In the genomic region with DNA sequence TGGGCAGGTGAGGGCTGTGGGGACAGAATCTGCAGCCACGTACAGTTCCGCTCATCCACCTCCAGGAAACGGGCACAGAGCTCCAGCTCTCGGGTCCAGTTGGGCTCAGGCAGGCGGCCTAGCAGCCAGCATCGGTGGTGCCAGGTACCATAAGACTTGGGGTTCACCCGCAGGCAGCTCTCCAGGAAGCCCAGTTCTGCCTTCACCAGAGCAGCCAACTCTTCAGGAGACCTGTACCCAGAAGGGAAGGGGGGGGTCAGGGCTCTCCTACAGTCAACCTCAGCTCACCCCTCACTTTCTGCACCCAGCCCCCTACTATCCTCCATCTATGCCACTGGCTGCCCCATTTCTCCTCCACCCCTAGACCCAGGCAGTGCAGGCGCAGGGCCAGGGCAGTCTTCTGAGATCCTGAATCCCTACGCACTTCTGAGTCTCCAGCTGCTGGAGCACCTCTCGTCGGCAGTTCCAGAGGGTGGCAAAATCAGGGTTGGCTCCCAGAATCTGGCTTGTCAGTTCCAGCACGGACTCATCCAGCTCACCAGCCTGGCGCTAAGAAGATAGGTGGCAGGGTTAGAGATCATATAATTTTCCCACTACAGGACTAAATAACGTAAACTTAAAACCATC, we compare ENCODE assay signal across 15 cellular contexts. TPM values are rescaled to one million over a fixed set of nuclear protein-coding genes. Genes with fewer than 3 reads are reported as not detected.
A peak's percentile ranks its signal among the peaks of the same experiment; 100 is the strongest.
DNase-seq lines count a peak whose midpoint lies in the region; TF ChIP-seq lines count a peak whose summit lies in the region.
"Had no signal": no experiment of that assay in that cellular context is flagged by ENCODE, and none has a peak within 500 bp of the region (broad histone marks: within the 10 kb centered on the region; RNA-seq: fewer than 3 reads in every experiment).

No MANE protein-coding gene starts in this region.

- no peaks in the 10 kb centered on the region for H3K9me3 ChIP-seq in endodermal cell (ENCODE audit: control insufficient read depth, low read length)
- no peaks in the 10 kb centered on the region for H3K9me3 ChIP-seq in parathyroid adenoma (ENCODE audit: control insufficient read depth, low read length)
- H3K9me3 ChIP-seq: HAP-1, left lung, Peyer's patch, transverse colon had no signal

- H3K4me3 ChIP-seq in endodermal cell (ENCODE audit: low read length) (no peak overlapping the region), parathyroid adenoma (ENCODE audit: low read depth, low read length) (no peak overlapping the region)

- no peaks in the 10 kb centered on the region for H3K27me3 ChIP-seq in endodermal cell (ENCODE audit: control insufficient read depth, insufficient read depth, low read length, poor library complexity, severe bottlenecking)
- no peaks in the 10 kb centered on the region for H3K27me3 ChIP-seq in parathyroid adenoma (ENCODE audit: control insufficient read depth, insufficient read depth, low read length)
- H3K27me3 ChIP-seq: left lung, Peyer's patch, transverse colon had no signal

- H3K36me3 ChIP-seq in endodermal cell (ENCODE audit: control insufficient read depth, insufficient read depth, low read length) (no peaks in the 10 kb centered on the region), parathyroid adenoma (ENCODE audit: control insufficient read depth, insufficient read depth, low read length) (no peaks in the 10 kb centered on the region)
- H3K36me3 ChIP-seq: HAP-1 had no signal

- WGBS in endodermal cell (ENCODE audit: insufficient coverage in 1 of 2, insufficient read length in 1 of 2), 2 experiments = 93 to 97% methylated on average over 8 to 14 of the region's 14 CpGs

- H3K27ac ChIP-seq in RWPE1 = peak overlapping the region; percentile 96
- H3K27ac ChIP-seq in endodermal cell (ENCODE audit: low read depth, low read length) = no peak overlapping the region
- H3K27ac ChIP-seq in parathyroid adenoma = peak overlapping the region; percentile 93

- H3K4me1 ChIP-seq in endodermal cell (ENCODE audit: control insufficient read depth, insufficient read depth, low read length) (no peaks in the 10 kb centered on the region), parathyroid adenoma (peaks cover 11% of the 10 kb centered on the region)

- H3K79me2 ChIP-seq in parathyroid adenoma = peaks cover 1% of the 10 kb centered on the region

- no peak overlapping the region for H3K9ac ChIP-seq in endodermal cell (ENCODE audit: extremely low read depth, low read length, poor library complexity, severe bottlenecking)
- H3K9ac ChIP-seq in parathyroid adenoma = no peak overlapping the region

- H2AFZ ChIP-seq in parathyroid adenoma = no peak overlapping the region

- no peak for TF ChIP-seq CTCF in RWPE1 (conservative IDR thresholded peaks at IDR 0.05; ENCODE audit: low read depth)
- no peak for TF ChIP-seq CTCF in endodermal cell (conservative IDR thresholded peaks at IDR 0.05)
- TF ChIP-seq CTCF in parathyroid adenoma (IDR thresholded peaks at IDR 0.05) = no peak

- H3K9me3 Mint-ChIP-seq in activated CD4-positive, alpha-beta T cell treated with anti-CD3 and anti-CD28 coated beads, Interleukin-2, amount 10 ng/mL, durations not matched to agents 7 days and 5 days = no peaks in the 10 kb centered on the region
- no peaks in the 10 kb centered on the region for H3K9me3 Mint-ChIP-seq in endodermal cell

- POLR2A ChIA-PET in activated CD4-positive, alpha-beta T cell treated with anti-CD3 and anti-CD28 coated beads, Interleukin-2, amount 10 ng/mL, durations not matched to agents 7 days and 5 days (lab: Charles Lee) = interaction anchor here (1.2 to 1.6 kb wide), 2 partner anchors 22 to 23 kb away, joined by 3 to 11 read pairs; no protein-coding TSS in a partner anchor
- POLR2A ChIA-PET in RWPE1 (lab: Yijun Ruan, JAX; ENCODE audit: low non-redundant PET) = interaction anchor here (2.1 kb wide), 1 partner anchor 28 kb away, joined by 12 read pairs; a partner anchor contains a TSS

- DNase-seq in activated CD4-positive, alpha-beta T cell treated with anti-CD3 and anti-CD28 coated beads, Interleukin-2, amount 10 ng/mL, durations not matched to agents 7 days and 5 days = no peak
- DNase-seq in activated CD4-positive, alpha-beta T cell treated with anti-CD3 and anti-CD28 coated beads for 4 hours = no peak
- DNase-seq in RWPE1 (ENCODE audit: low spot score) (no peak), endodermal cell (no peak), SIG-M5 (lab: John Stamatoyannopoulos, UW) (no peak), cerebellar nuclear complex (lab: John Stamatoyannopoulos, UW) (no peak), amniotic stem cell (lab: John Stamatoyannopoulos, UW) (no peak)
- DNase-seq: activated CD8-positive, alpha-beta memory T cell treated with anti-CD3 and anti-CD28 coated beads, Interleukin-2, amount 50 U/mL, for 48 hours; NCI-H2227 treated with DMSO at 0.1 percent for 48 hours; T1000; transverse colon had no signal

- peaks cover 48% of the 10 kb centered on the region for H3K4me1 Mint-ChIP-seq in activated CD4-positive, alpha-beta T cell treated with anti-CD3 and anti-CD28 coated beads, Interleukin-2, amount 10 ng/mL, durations not matched to agents 7 days and 5 days
- peaks cover 4% of the 10 kb centered on the region for H3K4me1 Mint-ChIP-seq in endodermal cell

- no peaks in the 10 kb centered on the region for H3K27me3 Mint-ChIP-seq in activated CD4-positive, alpha-beta T cell treated with anti-CD3 and anti-CD28 coated beads, Interleukin-2, amount 10 ng/mL, durations not matched to agents 7 days and 5 days
- no peaks in the 10 kb centered on the region for H3K27me3 Mint-ChIP-seq in endodermal cell (ENCODE audit: insufficient read depth)

- H3K4me2 ChIP-seq in parathyroid adenoma (ENCODE audit: low read length) = no peak overlapping the region

- no peak overlapping the region for H3K27ac Mint-ChIP-seq in activated CD4-positive, alpha-beta T cell treated with anti-CD3 and anti-CD28 coated beads, Interleukin-2, amount 10 ng/mL, durations not matched to agents 7 days and 5 days
- H3K27ac Mint-ChIP-seq in endodermal cell = no peak overlapping the region

- peaks cover 13% of the 10 kb centered on the region for H3K36me3 Mint-ChIP-seq in activated CD4-positive, alpha-beta T cell treated with anti-CD3 and anti-CD28 coated beads, Interleukin-2, amount 10 ng/mL, durations not matched to agents 7 days and 5 days (ENCODE audit: low read depth)
- peaks cover 5% of the 10 kb centered on the region for H3K36me3 Mint-ChIP-seq in endodermal cell (ENCODE audit: low read depth)

- CTCF ChIA-PET in activated CD4-positive, alpha-beta T cell treated with anti-CD3 and anti-CD28 coated beads, Interleukin-2, amount 10 ng/mL, durations not matched to agents 7 days and 5 days (lab: Charles Lee) = interaction anchor here (0.7 to 6.6 kb wide), 16 partner anchors 10 to 156 kb away, joined by 3 to 44 read pairs (median 13); a partner anchor contains a TSS
- CTCF ChIA-PET in RWPE1 (lab: Yijun Ruan, JAX) = interaction anchor here (0.6 kb wide), 2 partner anchors 18 to 23 kb away, joined by 3 to 4 read pairs; no protein-coding TSS in a partner anchor

- peak overlapping the region; percentile 87 for H3K4me3 Mint-ChIP-seq in activated CD4-positive, alpha-beta T cell treated with anti-CD3 and anti-CD28 coated beads, Interleukin-2, amount 10 ng/mL, durations not matched to agents 7 days and 5 days
- H3K4me3 Mint-ChIP-seq in endodermal cell = peak overlapping the region; percentile 75

RNA-seq across cellular contexts. Expression of a gene that starts 1.4 kb away (rescaled TPM):
- 10 to 100 TPM; 54.8 to 55.0 TPM for total RNA-seq in activated CD4-positive, alpha-beta T cell treated with anti-CD3 and anti-CD28 coated beads, Interleukin-2, amount 10 ng/mL, durations not matched to agents 7 days and 5 days
- total RNA-seq in endodermal cell = 10 to 100 TPM; 20.2 to 20.5 TPM
- polyA plus RNA-seq in endodermal cell (2013, experiment 1 of 2) = 27.1 TPM
- 22.2 TPM for polyA plus RNA-seq in endodermal cell (2013, experiment 2 of 2)

RNA-seq across cellular contexts. Expression of a gene that starts 7.0 kb away (rescaled TPM):
- 1 to 10 TPM; 6.5 TPM for total RNA-seq in activated CD4-positive, alpha-beta T cell treated with anti-CD3 and anti-CD28 coated beads, Interleukin-2, amount 10 ng/mL, durations not matched to agents 7 days and 5 days
- total RNA-seq in endodermal cell = 1 to 10 TPM; 1.6 to 3.4 TPM
- 3.2 TPM for polyA plus RNA-seq in endodermal cell (2013, experiment 1 of 2)
- 4.6 TPM for polyA plus RNA-seq in endodermal cell (2013, experiment 2 of 2)

RNA-seq across cellular contexts. Expression of a gene that starts 27.6 kb away (rescaled TPM):
- total RNA-seq in activated CD4-positive, alpha-beta T cell treated with anti-CD3 and anti-CD28 coated beads, Interleukin-2, amount 10 ng/mL, durations not matched to agents 7 days and 5 days = 100 to 1,000 TPM; 130 to 141 TPM
- 10 to 100 TPM; 43.4 to 43.5 TPM for total RNA-seq in endodermal cell
- 52.0 TPM for polyA plus RNA-seq in endodermal cell (2013, experiment 1 of 2)
- 48.5 TPM for polyA plus RNA-seq in endodermal cell (2013, experiment 2 of 2)

RNA-seq across cellular contexts. Expression of a gene that starts 29.6 kb away (rescaled TPM):
- total RNA-seq in activated CD4-positive, alpha-beta T cell treated with anti-CD3 and anti-CD28 coated beads, Interleukin-2, amount 10 ng/mL, durations not matched to agents 7 days and 5 days = 10 to 100 TPM; 31.7 to 35.0 TPM
- total RNA-seq in endodermal cell = 10 to 100 TPM; 21.2 to 22.5 TPM
- 21.2 TPM for polyA plus RNA-seq in endodermal cell (2013, experiment 1 of 2)
- polyA plus RNA-seq in endodermal cell (2013, experiment 2 of 2) = 19.5 TPM

RNA-seq across cellular contexts. Expression of a gene that starts 29.6 kb away (rescaled TPM):
- total RNA-seq in activated CD4-positive, alpha-beta T cell treated with anti-CD3 and anti-CD28 coated beads, Interleukin-2, amount 10 ng/mL, durations not matched to agents 7 days and 5 days = 10 to 100 TPM; 30.8 to 35.2 TPM
- 10 to 100 TPM; 31.1 to 32.0 TPM for total RNA-seq in endodermal cell
- polyA plus RNA-seq in endodermal cell (2013, experiment 1 of 2) = 22.2 TPM
- polyA plus RNA-seq in endodermal cell (2013, experiment 2 of 2) = 19.9 TPM
